In the genomic region with DNA sequence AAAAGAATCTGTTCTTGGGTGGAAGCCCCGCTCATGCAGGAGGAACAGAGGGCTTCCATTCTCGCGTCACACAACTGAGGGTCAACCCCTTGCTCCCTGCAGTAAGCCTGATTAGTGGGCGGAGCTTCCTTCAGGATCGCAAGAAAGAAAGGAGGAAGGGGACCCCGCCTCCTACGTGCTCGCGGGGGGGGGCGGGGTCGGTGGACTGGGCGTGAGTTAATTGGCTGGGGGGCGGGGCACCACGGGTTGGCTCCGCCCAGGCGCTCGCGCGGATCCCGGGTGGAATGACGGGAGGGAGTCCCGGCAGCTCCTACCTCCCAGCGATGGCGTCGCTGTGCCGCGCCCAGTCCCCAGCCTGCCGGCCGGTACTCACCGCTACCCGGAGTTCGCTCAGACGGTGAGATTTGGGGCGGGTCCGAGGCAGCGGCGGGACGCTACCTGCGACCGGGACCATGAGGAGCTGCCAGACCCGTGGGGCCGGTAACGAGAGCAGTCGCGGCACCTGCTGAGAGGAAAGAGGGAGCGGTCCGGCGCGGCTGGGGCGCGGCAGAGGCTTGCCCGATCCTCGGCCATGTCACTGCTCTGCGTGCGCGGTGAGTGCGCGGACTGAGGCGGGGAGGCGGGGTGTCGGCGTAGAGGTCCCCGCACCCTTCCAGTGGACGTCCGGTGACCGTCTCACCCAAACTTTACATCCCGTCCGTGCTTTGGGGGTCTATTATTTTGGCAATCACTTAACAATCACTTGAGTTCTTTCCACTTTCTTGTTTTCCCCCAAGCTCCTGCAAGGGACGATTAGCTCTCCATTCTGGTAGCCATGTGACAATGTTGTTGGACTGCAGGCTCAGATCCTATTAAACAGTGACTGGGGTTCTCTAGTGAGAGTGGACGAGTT, we compare ENCODE assay signal across 8 cellular contexts. TPM values are rescaled to one million over a fixed set of nuclear protein-coding genes. Genes with fewer than 3 reads are reported as not detected.
A peak's percentile ranks its signal among the peaks of the same experiment; 100 is the strongest.
DNase-seq lines count a peak whose midpoint lies in the region; ATAC-seq, FAIRE-seq and TF ChIP-seq lines count a peak whose summit lies in the region.

TSS of gene UNC13B (plus strand) at position 297 of the 892 bp plus-strand sequence. CDS start at position 572, 275 bp downstream.

- FAIRE-seq in GM12892 (lab: Jason Lieb, UNC): no peak

- DNase-seq in GM12892 (ENCODE audit: insufficient read length) (peak; percentile 47), NCI-H2171 treated with DMSO at 0.1 percent for 48 hours (lab: John Stamatoyannopoulos, UW) (peak; percentile 80), caudate nucleus (lab: John Stamatoyannopoulos, UW) (peak; percentile 64 to 97 (median 92)), iPS-NIHi7 (ENCODE audit: extremely low spot score) (peak; percentile 98)
- peak; percentile 36 to 58 (median 43) for DNase-seq in activated CD4-positive, CD25-positive, alpha-beta regulatory T cell (lab: John Stamatoyannopoulos, UW)

- ATAC-seq in HG03039 (IDR thresholded peaks at IDR 0.05; ENCODE audit: unreplicated experiment) (peak; percentile 61), HG03135 (IDR thresholded peaks at IDR 0.05; ENCODE audit: unreplicated experiment) (no peak)

- TF ChIP-seq POLR2A in GM12892 (IDR thresholded peaks at IDR 0.05; ENCODE audit: low read depth, low read length): no peak

- H3K27ac ChIP-seq in caudate nucleus (ENCODE audit: low read depth, low read length) (peak within 1 kb of the TSS; percentile 76), skin epidermis (peak within 1 kb of the TSS; percentile 1 to 95 (median 79))

- peak within 1 kb of the TSS; percentile 63 to 80 (median 72) for H3K4me3 ChIP-seq in skin epidermis

RNA-seq across cellular contexts. Expression of gene UNC13B, which starts in this region (rescaled TPM):
- polyA plus RNA-seq in GM12892 (2012; ENCODE audit: missing spikeins): not detected

Comparison
In these comparisons a context has a peak if more than half of its experiments do, and no peak if none do; other contexts are left out.
1. DNase-seq: peak in every context shown above with its lines; median percentile 98 in iPS-NIHi7; 92 in caudate nucleus; 80 in NCI-H2171 treated with DMSO at 0.1 percent for 48 hours; 47 in GM12892; 43 in activated CD4-positive, CD25-positive, alpha-beta regulatory T cell.